Comparison of ENCODE assay signal across 11 cellular contexts in the genomic region with DNA sequence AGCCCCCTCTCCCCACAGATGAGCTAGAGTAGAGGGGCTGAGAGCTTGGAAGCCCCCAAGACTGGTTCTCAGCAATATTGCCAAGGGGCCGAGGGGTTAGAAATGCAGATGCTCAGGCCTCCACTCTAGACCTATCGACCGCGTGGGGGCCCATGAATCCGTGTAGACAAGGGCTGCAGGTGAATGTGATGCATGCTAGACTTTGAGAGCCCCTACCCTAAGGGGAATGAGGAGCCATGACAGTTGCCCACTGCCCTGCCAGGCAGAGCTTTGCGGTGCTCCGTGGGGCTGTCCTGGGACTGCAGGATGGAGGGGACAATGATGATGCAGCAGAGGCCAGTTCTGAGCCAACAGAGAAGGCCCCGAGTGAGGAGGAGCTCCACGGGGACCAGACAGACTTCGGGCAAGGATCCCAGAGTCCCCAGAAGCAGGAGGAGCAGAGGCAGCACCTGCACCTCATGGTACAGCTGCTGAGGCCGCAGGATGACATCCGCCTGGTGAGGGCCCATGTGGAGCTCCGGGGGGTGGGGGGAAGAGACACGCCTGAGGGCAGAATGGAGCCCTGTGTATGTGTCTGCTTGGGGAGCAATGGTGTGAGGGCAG. TPM values are rescaled to one million over a fixed set of nuclear protein-coding genes. Genes with fewer than 3 reads are reported as not detected.
DNase-seq lines count a peak whose midpoint lies in the region; ATAC-seq, FAIRE-seq and TF ChIP-seq lines count a peak whose summit lies in the region.
"Had no signal": no experiment of that assay in that cellular context is flagged by ENCODE, and none has a peak within 500 bp of the region (broad histone marks: within the 10 kb centered on the region; RNA-seq: fewer than 3 reads in every experiment).

No MANE protein-coding gene starts in this region.

- peaks cover 0 to 54% (median 32%) of the 10 kb centered on the region in 9 donors for H3K36me3 ChIP-seq in heart left ventricle
- no peaks in the 10 kb centered on the region for H3K36me3 ChIP-seq in mucosa of descending colon (ENCODE audit: low read depth)
- H3K36me3 ChIP-seq in uterus: no peaks in the 10 kb centered on the region

- TF ChIP-seq CTCF in heart left ventricle (IDR thresholded peaks at IDR 0.05): no peak
- TF ChIP-seq CTCF in mucosa of descending colon (IDR thresholded peaks at IDR 0.05): no peak
- TF ChIP-seq CTCF in uterus (IDR thresholded peaks at IDR 0.05): no peak

- WGBS in heart left ventricle, 4 donors: 79 to 89% (median 84%) methylated on average over 13 to 14 of the region's 14 CpGs

- ATAC-seq in heart left ventricle: no peak
- ATAC-seq in Right ventricle myocardium superior (ENCODE audit: poor library complexity): no peak
- ATAC-seq in mucosa of descending colon: no peak
- no peak for ATAC-seq in GM18868 (IDR thresholded peaks at IDR 0.05; ENCODE audit: unreplicated experiment)

- no peak for FAIRE-seq in H54 (lab: Jason Lieb, UNC)

- TF ChIP-seq POLR2A in heart left ventricle (IDR thresholded peaks at IDR 0.05): no peak
- peak in 1 of 2 donors; percentile 11 for TF ChIP-seq POLR2A in uterus (IDR thresholded peaks at IDR 0.05)
- TF ChIP-seq POLR2A in H54 (IDR thresholded peaks at IDR 0.05; ENCODE audit: low read depth, low read length): no peak

- H3K9me3 ChIP-seq in heart left ventricle (no peaks in the 10 kb centered on the region), mucosa of descending colon (no peaks in the 10 kb centered on the region), uterus (no peaks in the 10 kb centered on the region)

- intact Hi-C loops in heart left ventricle (cut with DNase I) (loop anchor here in 1 of 10 donors (5.0 kb wide), 1 partner anchor 37 kb away; a partner anchor contains a TSS), Right ventricle myocardium superior (cut with DNase I) (loop anchor here (5.0 kb wide), 1 partner anchor 37 kb away; a partner anchor contains a TSS), mucosa of descending colon (cut with DNase I, micrococcal nuclease) (no loop called here), uterus (cut with DNase I; ENCODE audit: low total_unique reads) (loop anchor here (5.0 kb wide), 1 partner anchor 42 kb away; no protein-coding TSS in a partner anchor)

- DNase-seq in heart left ventricle (no peak), Right ventricle myocardium superior (no peak), mucosa of descending colon (peak in 2 of 3 donors; percentile 37 to 49), uterus (peak in 1 of 2 donors; percentile 18), DMS 273 treated with DMSO at 0.1 percent for 48 hours (lab: John Stamatoyannopoulos, UW) (no peak), H54 (ENCODE audit: insufficient read length, low spot score) (no peak)
- DNase-seq: HCEC 1CT, NCI-H345, nucleus accumbens had no signal

- H3K27me3 ChIP-seq in heart left ventricle (no peaks in the 10 kb centered on the region), uterus (no peaks in the 10 kb centered on the region)

- H3K27ac ChIP-seq in heart left ventricle (peak overlapping the region in 3 of 12 donors; percentile 80 to 89 (median 83)), cingulate gyrus (ENCODE audit: low read depth, low read length) (peak overlapping the region; percentile 75), uterus (peak overlapping the region in 1 of 2 donors; percentile 84)

- H3K4me3 ChIP-seq in heart left ventricle (peak overlapping the region in 9 of 12 donors; percentile 67 to 98 (median 93)), mucosa of descending colon (peak overlapping the region; percentile 96), uterus (peak overlapping the region; percentile 64 to 75)

- H3K4me1 ChIP-seq in heart left ventricle (peaks cover 8 to 35% (median 24%) of the 10 kb centered on the region in 12 donors), mucosa of descending colon (ENCODE audit: low read depth) (peaks cover 11% of the 10 kb centered on the region), uterus (no peaks in the 10 kb centered on the region)

RNA-seq across cellular contexts. Expression of a gene that starts 1.3 kb away (rescaled TPM):
- total RNA-seq in heart left ventricle (10 to 100 TPM; 10.8 to 23.9 (median 16.8) TPM), Right ventricle myocardium superior (12.1 TPM), mucosa of descending colon (10 to 100 TPM; 55.8 to 87.0 (median 57.6) TPM), uterus (10 to 100 TPM in 3 of 4 donors, 1 to 10 TPM in 1; 7.7 to 48.8 (median 19.1) TPM)
- 1 to 10 TPM; 8.1 to 9.4 TPM for polyA plus RNA-seq in heart left ventricle

RNA-seq across cellular contexts. Expression of a gene that starts 15.5 kb away (rescaled TPM):
- 10 to 100 TPM in 6 of 9 donors, 1 to 10 TPM in 3; 7.6 to 43.6 (median 12.8) TPM for total RNA-seq in heart left ventricle
- 10 to 100 TPM; 12.3 to 17.6 TPM for polyA plus RNA-seq in heart left ventricle
- total RNA-seq in Right ventricle myocardium superior: 11.6 TPM
- total RNA-seq in mucosa of descending colon: 10 to 100 TPM; 20.0 to 46.3 (median 26.7) TPM
- total RNA-seq in uterus: 10 to 100 TPM in 3 of 4 donors, 1 to 10 TPM in 1; 7.4 to 63.7 (median 22.5) TPM

RNA-seq across cellular contexts. Expression of a gene that starts 38.3 kb away (rescaled TPM):
- total RNA-seq in heart left ventricle: 100 to 1,000 TPM in 1 of 9 donors, 10 to 100 TPM in 8; 40.1 to 107 (median 49.6) TPM
- 10 to 100 TPM; 55.6 to 63.8 TPM for polyA plus RNA-seq in heart left ventricle
- 53.4 TPM for total RNA-seq in Right ventricle myocardium superior
- 100 to 1,000 TPM in 2 of 3 donors, 10 to 100 TPM in 1; 86.8 to 114 (median 106) TPM for total RNA-seq in mucosa of descending colon
- total RNA-seq in uterus: 10 to 100 TPM; 25.0 to 93.8 (median 64.2) TPM

RNA-seq across cellular contexts. Expression of a gene that starts 48.7 kb away (rescaled TPM):
- total RNA-seq in heart left ventricle (100 to 1,000 TPM in 1 of 9 donors, 10 to 100 TPM in 8; 36.0 to 131 (median 57.1) TPM), Right ventricle myocardium superior (39.9 TPM), mucosa of descending colon (100 to 1,000 TPM; 130 to 266 (median 201) TPM), uterus (10 to 100 TPM in 3 of 4 donors, 1 to 10 TPM in 1; 8.7 to 65.6 (median 31.3) TPM)
- polyA plus RNA-seq in heart left ventricle: 100 to 1,000 TPM in 1 of 2 donors, 10 to 100 TPM in 1; 83.0 to 164 TPM

Comparison
In these comparisons a context has a peak if more than half of its experiments do, and no peak if none do; other contexts are left out.
1. DNase-seq: peak in mucosa of descending colon (2 of 3); none in heart left ventricle (0 of 5), Right ventricle myocardium superior (single experiment), DMS 273 treated with DMSO at 0.1 percent for 48 hours (single experiment) and H54 (single experiment).
2. intact Hi-C loops: an anchor here in Right ventricle myocardium superior (5.0 kb wide) and uterus (5.0 kb wide); none called in mucosa of descending colon.
3. Peak in every context shown above with its lines, with median percentiles within 50 percentile points of each other: H3K4me3 ChIP-seq.